Comparison of ENCODE assay signal across 7 cellular contexts in genomic region chr3:197297020-197297419, GRCh38. TPM values are rescaled to one million over a fixed set of nuclear protein-coding genes. Genes with fewer than 3 reads are reported as not detected.
DNase-seq lines count a peak whose midpoint lies in the region; TF ChIP-seq lines count a peak whose summit lies in the region.

No MANE protein-coding gene starts in this region.

- H3K27me3 ChIP-seq in endodermal cell (ENCODE audit: control insufficient read depth, insufficient read depth, low read length, poor library complexity, severe bottlenecking) (peaks cover 30% of the 10 kb centered on the region), neutrophil (peaks cover 30% of the 10 kb centered on the region)

- H3K4me3 ChIP-seq in OCI-LY7 (ENCODE audit: low read depth, low read length, poor library complexity, severe bottlenecking) (peak overlapping the region; percentile 81), endodermal cell (ENCODE audit: low read length) (peak overlapping the region; percentile 90), neutrophil (ENCODE audit: low read depth in 1 of 2, low read length in 1 of 2) (peak overlapping the region; percentile 77 to 95)

- no TSS peak for BruUV-seq in OCI-LY7 (replicated peaks; lab: Mats Ljungman, UMichigan)

- H3K36me3 ChIP-seq in OCI-LY7 (ENCODE audit: insufficient read depth, low read length) (peaks cover 42% of the 10 kb centered on the region), endodermal cell (ENCODE audit: control insufficient read depth, insufficient read depth, low read length) (peaks cover 42% of the 10 kb centered on the region), neutrophil (no peaks in the 10 kb centered on the region)

- H3K4me2 ChIP-seq in OCI-LY7 (ENCODE audit: low read length) = peak overlapping the region; percentile 84

- DNase-seq in GM13977 (ENCODE audit: low spot score) (peak; percentile 18), OCI-LY7 (ENCODE audit: low spot score) (peak; percentile 12), endodermal cell (no peak), T1000 (lab: John Stamatoyannopoulos, UW) (no peak), SK-N-DZ (ENCODE audit: low spot score) (no peak), NCI-H748 treated with DMSO at 0.1 percent for 48 hours (lab: John Stamatoyannopoulos, UW) (no peak)

- peak overlapping the region; percentile 91 for H3K4me3 Mint-ChIP-seq in endodermal cell

- peaks cover 29% of the 10 kb centered on the region for H3K36me3 Mint-ChIP-seq in endodermal cell (ENCODE audit: low read depth)

- H3K27me3 Mint-ChIP-seq in endodermal cell (ENCODE audit: insufficient read depth) = peaks cover 27% of the 10 kb centered on the region

- H3K79me2 ChIP-seq in OCI-LY7 (ENCODE audit: insufficient read depth, low read depth, low read length) = peaks cover 52% of the 10 kb centered on the region; the same call in 1 of the 2 replicates

- peak overlapping the region; percentile 82 for H3K27ac Mint-ChIP-seq in endodermal cell

- TF ChIP-seq CTCF in GM13977 (IDR thresholded peaks at IDR 0.05; ENCODE audit: extremely low read depth, insufficient read depth, missing control alignments) = no peak
- TF ChIP-seq CTCF in OCI-LY7 (conservative IDR thresholded peaks at IDR 0.05; ENCODE audit: low read length) = no peak
- TF ChIP-seq CTCF in endodermal cell (conservative IDR thresholded peaks at IDR 0.05) = no peak
- TF ChIP-seq CTCF in neutrophil (IDR thresholded peaks at IDR 0.05) = no peak

- peaks cover 12% of the 10 kb centered on the region; the same call in 1 of the 2 replicates for H4K20me1 ChIP-seq in OCI-LY7 (ENCODE audit: insufficient read depth, low read length)

- H3K4me1 Mint-ChIP-seq in endodermal cell = peaks cover 14% of the 10 kb centered on the region

- POLR2A ChIA-PET in OCI-LY7 (lab: Charles Lee) = interaction anchor here (0.7 to 1.1 kb wide), 4 partner anchors 11 to 138 kb away, joined by 3 to 4 read pairs (median 3); no protein-coding TSS in a partner anchor

- 3 to 10% methylated on average over 9 to 14 of the region's 14 CpGs for WGBS in endodermal cell (ENCODE audit: insufficient coverage in 1 of 2, insufficient read length in 1 of 2), 2 experiments

- in situ Hi-C loops in GM13977 (cut with MboI; ENCODE audit: low pct_unique_long_range_greater_than_20kb, low sequenced_read_pairs, unreplicated experiment) = no loop called here

- H3K9me3 Mint-ChIP-seq in endodermal cell = no peaks in the 10 kb centered on the region

- no peaks in the 10 kb centered on the region for H3K9me2 ChIP-seq in OCI-LY7 (ENCODE audit: insufficient read depth, low read length)

- intact Hi-C loops in OCI-LY7 (cut with micrococcal nuclease; ENCODE audit: unreplicated experiment) = loop anchor here (10.0 kb wide), 1 partner anchor 662 kb away; the partner anchor contains the start of gene NRROS

- H3K9me3 ChIP-seq in OCI-LY7 (ENCODE audit: low read length) = no peaks in the 10 kb centered on the region
- no peaks in the 10 kb centered on the region for H3K9me3 ChIP-seq in endodermal cell (ENCODE audit: control insufficient read depth, low read length)
- H3K9me3 ChIP-seq in neutrophil = no peaks in the 10 kb centered on the region

- H3K4me1 ChIP-seq in OCI-LY7 (ENCODE audit: insufficient read depth, low read length, poor library complexity, severe bottlenecking) = peaks cover 36% of the 10 kb centered on the region
- no peaks in the 10 kb centered on the region for H3K4me1 ChIP-seq in endodermal cell (ENCODE audit: control insufficient read depth, insufficient read depth, low read length)
- peaks cover 22 to 24% of the 10 kb centered on the region in 2 experiments for H3K4me1 ChIP-seq in neutrophil (ENCODE audit: control insufficient read depth in 1 of 2, insufficient read depth in 1 of 2, low read depth in 1 of 2, low read length in 1 of 2)

- H3K9ac ChIP-seq in endodermal cell (ENCODE audit: extremely low read depth, low read length, poor library complexity, severe bottlenecking) = peak overlapping the region; percentile 84

- H2AFZ ChIP-seq in OCI-LY7 (ENCODE audit: low read length) = peak overlapping the region; percentile 90; the same call in 1 of the 2 replicates

- CTCF ChIA-PET in OCI-LY7 (lab: Charles Lee; ENCODE audit: unreplicated experiment) = no interaction called here

- H3K27ac ChIP-seq in OCI-LY7 (ENCODE audit: low read depth, low read length, poor library complexity, severe bottlenecking) = peak overlapping the region; percentile 84
- H3K27ac ChIP-seq in endodermal cell (ENCODE audit: low read depth, low read length) = no peak overlapping the region
- peak overlapping the region; percentile 89 for H3K27ac ChIP-seq in neutrophil

RNA-seq across cellular contexts. Expression of gene DLG1, which starts 1.4 kb away (rescaled TPM):
- total RNA-seq in OCI-LY7 (2014; rRNA removed; shearing (Covaris generic)) = 48.9 and 78.7 TPM in 2 replicates
- total RNA-seq in OCI-LY7 (2022) = 95.1 and 95.6 TPM in 2 replicates
- 10 to 100 TPM; 78.7 to 96.9 TPM for total RNA-seq in endodermal cell
- 68.2 TPM for polyA plus RNA-seq in endodermal cell (2013, experiment 1 of 2)
- polyA plus RNA-seq in endodermal cell (2013, experiment 2 of 2) = 64.7 TPM
- 20.7 and 29.1 TPM in 2 replicates for polyA plus RNA-seq in SK-N-DZ (2014; cell fraction: cytosol; rRNA removed)
- polyA plus RNA-seq in SK-N-DZ (2014; cell fraction: nucleus; rRNA removed) = 73.4 and 184 TPM in 2 replicates

Comparison
In these comparisons a context has a peak if more than half of its experiments do, and no peak if none do; other contexts are left out.
1. DNase-seq: peak in GM13977 (single experiment) and OCI-LY7 (single experiment); none in endodermal cell (single experiment), T1000 (single experiment), SK-N-DZ (single experiment) and NCI-H748 treated with DMSO at 0.1 percent for 48 hours (single experiment).
2. Peak in every context shown above with its lines, with median percentiles within 50 percentile points of each other: H3K4me3 ChIP-seq.